In genomic region chr3:126159476-126159875, GRCh38 we compare ENCODE assay signal across 19 cellular contexts. TPM values are rescaled to one million over a fixed set of nuclear protein-coding genes. Genes with fewer than 3 reads are reported as not detected.
"Had no signal": no experiment of that assay in that cellular context is flagged by ENCODE, and none has a peak within 500 bp of the region (broad histone marks: within the 10 kb centered on the region; RNA-seq: fewer than 3 reads in every experiment).

No MANE protein-coding gene starts in this region.

- ATAC-seq: activated T-cell treated with anti-CD3 and anti-CD28 coated beads, Interleukin-2, amount 50 U/mL, for 4 hours; effector memory CD8-positive, alpha-beta T cell; esophagus mucosa; left colon; SK-N-SH treated with all-trans-retinoic acid at 6 μM for 48 hours; stimulated activated effector memory CD8-positive, alpha-beta T cell treated with anti-CD3 and anti-CD28 coated beads, Interleukin-12 subunit alpha, Interleukin-12 subunit beta, amount 100 ng/mL, for 72 hours; stimulated activated naive CD8-positive, alpha-beta T cell treated with anti-CD3 and anti-CD28 coated beads, Interleukin-15, amount 100 ng/mL, for 72 hours had no signal

- DNase-seq: activated CD4-positive, alpha-beta T cell treated with anti-CD3 and anti-CD28 coated beads for 1 hour; activated CD8-positive, alpha-beta memory T cell treated with anti-CD3 and anti-CD28 coated beads for 24 hours; activated CD8-positive, alpha-beta memory T cell treated with anti-CD3 and anti-CD28 coated beads, Interleukin-2, amount 50 U/mL, for 48 hours; activated naive CD4-positive, alpha-beta T cell; activated T-cell treated with anti-CD3 and anti-CD28 coated beads, Interleukin-2, amount 50 U/mL, for 4 hours; colonic mucosa; effector memory CD8-positive, alpha-beta T cell; heart left ventricle; left colon; occipital lobe; stimulated activated naive CD8-positive, alpha-beta T cell treated with anti-CD3 and anti-CD28 coated beads, Interleukin-15, amount 100 ng/mL, for 72 hours; tibial artery; WERI-Rb-1 had no signal

RNA-seq across cellular contexts. Expression of gene ALDH1L1, which starts 20.9 kb away (rescaled TPM):
- total RNA-seq: activated T-helper 2 cell treated with anti-CD3 and anti-CD28 coated beads, Interferon-gamma antibody, Interleukin-2, Interleukin-4, amounts not matched to agents 10 μg/mL and 5 μg/mL and 100 μg/mL, durations not matched to agents 14 hours and 24 hours and 36 hours; astrocyte; endothelial cell of umbilical vein had no signal
